In genomic region chr12:129304532-129304931, GRCh38 we compare ENCODE assay signal across 24 cellular contexts.
DNase-seq lines count a peak whose midpoint lies in the region; ATAC-seq and TF ChIP-seq lines count a peak whose summit lies in the region.
"Had no signal": no experiment of that assay in that cellular context is flagged by ENCODE, and none has a peak within 500 bp of the region (broad histone marks: within the 10 kb centered on the region; RNA-seq: fewer than 3 reads in every experiment).

No MANE protein-coding gene starts in this region.

- H3K4me1 ChIP-seq in lower lobe of right lung: no peaks in the 10 kb centered on the region
- H3K4me1 ChIP-seq in upper lobe of right lung: no peaks in the 10 kb centered on the region
- no peaks in the 10 kb centered on the region for H3K4me1 ChIP-seq in A673 (ENCODE audit: insufficient read depth, low read length, poor library complexity, severe bottlenecking)
- H3K4me1 ChIP-seq: BLaER1 treated with 17β-estradiol and CSF1 and Interleukin-3, amounts not matched to agents 10 nM and 100 nM had no signal

- no peak overlapping the region for H3K27ac Mint-ChIP-seq in activated naive CD8-positive, alpha-beta T cell treated with anti-CD3 and anti-CD28 coated beads for 36 hours
- H3K27ac Mint-ChIP-seq: CD4-positive, alpha-beta T cell had no signal

- H3K9me3 Mint-ChIP-seq in activated naive CD8-positive, alpha-beta T cell treated with anti-CD3 and anti-CD28 coated beads for 36 hours: no peaks in the 10 kb centered on the region

- no peak for TF ChIP-seq RAD21 in Ishikawa (IDR thresholded peaks at IDR 0.05; ENCODE audit: low read depth)

- in situ Hi-C loops in Caki2 (cut with HindIII; ENCODE audit: low pct_unique_long_range_greater_than_20kb, low sequenced_read_pairs): no loop called here
- in situ Hi-C loops in KBM-7 (cut with MboI; ENCODE audit: low pct_unique_long_range_greater_than_20kb, low sequenced_read_pairs): no loop called here

- TF ChIP-seq CTCF in lower lobe of right lung (IDR thresholded peaks at IDR 0.05) (no peak), upper lobe of right lung (IDR thresholded peaks at IDR 0.05) (no peak), A673 (conservative IDR thresholded peaks at IDR 0.05; ENCODE audit: low read depth, low read length) (no peak)

- peak; percentile 26 for DNase-seq in Caki2 (ENCODE audit: low read depth)
- DNase-seq in lower lobe of right lung: peak; percentile 49
- no peak for DNase-seq in upper lobe of right lung
- no peak for DNase-seq in A673 (ENCODE audit: low spot score)
- no peak for DNase-seq in KBM-7
- no peak for DNase-seq in activated naive CD8-positive, alpha-beta T cell treated with anti-CD3 and anti-CD28 coated beads for 36 hours
- DNase-seq: AML-193; CD4-positive, alpha-beta T cell; COR-L47; DMS 273 treated with DMSO at 0.1 percent for 48 hours; GOT3; HCEC 1CT; IMR-90; NCI-H1092; NCI-H1417 treated with DMSO at 0.1 percent for 48 hours; NCI-H1694 treated with DMSO at 0.1 percent for 48 hours; NCI-H2081; NCI-H2227 treated with DMSO at 0.1 percent for 48 hours; NCI-H526 treated with DMSO at 0.1 percent for 48 hours; SHP77 had no signal

- no peak overlapping the region for H3K4me3 Mint-ChIP-seq in activated naive CD8-positive, alpha-beta T cell treated with anti-CD3 and anti-CD28 coated beads for 36 hours
- H3K4me3 Mint-ChIP-seq: CD4-positive, alpha-beta T cell had no signal

- CTCF ChIA-PET in A673 (lab: Charles Lee): no interaction called here

- no peaks in the 10 kb centered on the region for H3K36me3 Mint-ChIP-seq in activated naive CD8-positive, alpha-beta T cell treated with anti-CD3 and anti-CD28 coated beads for 36 hours

- H3K27ac ChIP-seq in lower lobe of right lung (no peak overlapping the region), upper lobe of right lung (no peak overlapping the region), A673 (ENCODE audit: low read depth, low read length, poor library complexity, severe bottlenecking) (no peak overlapping the region)
- H3K27ac ChIP-seq: BLaER1 treated with 17β-estradiol and CSF1 and Interleukin-3, amounts not matched to agents 10 nM and 100 nM; RWPE1 had no signal

- H3K4me3 ChIP-seq in lower lobe of right lung: no peak overlapping the region
- H3K4me3 ChIP-seq in upper lobe of right lung: no peak overlapping the region
- H3K4me3 ChIP-seq in A673 (ENCODE audit: low read depth, low read length, poor library complexity, severe bottlenecking): no peak overlapping the region
- H3K4me3 ChIP-seq: BLaER1 treated with 17β-estradiol and CSF1 and Interleukin-3, amounts not matched to agents 10 nM and 100 nM had no signal

- no peaks in the 10 kb centered on the region for H3K36me3 ChIP-seq in lower lobe of right lung
- no peaks in the 10 kb centered on the region for H3K36me3 ChIP-seq in upper lobe of right lung
- no peaks in the 10 kb centered on the region for H3K36me3 ChIP-seq in A673 (ENCODE audit: insufficient read depth, low read length, poor library complexity, severe bottlenecking)
- H3K36me3 ChIP-seq: BLaER1 treated with 17β-estradiol and CSF1 and Interleukin-3, amounts not matched to agents 10 nM and 100 nM had no signal

- H3K4me1 Mint-ChIP-seq in activated naive CD8-positive, alpha-beta T cell treated with anti-CD3 and anti-CD28 coated beads for 36 hours: no peaks in the 10 kb centered on the region

- H3K9me3 ChIP-seq in lower lobe of right lung: peaks cover 3% of the 10 kb centered on the region
- H3K9me3 ChIP-seq in upper lobe of right lung: no peaks in the 10 kb centered on the region
- peaks cover 43% of the 10 kb centered on the region for H3K9me3 ChIP-seq in A673 (ENCODE audit: low read depth, low read length, poor library complexity, severe bottlenecking)

- intact Hi-C loops in lower lobe of right lung (cut with DNase I): no loop called here
- intact Hi-C loops in upper lobe of right lung (cut with DNase I): no loop called here
- intact Hi-C loops in A673 (cut with micrococcal nuclease; ENCODE audit: unreplicated experiment): no loop called here

- no TSS peak for BruUV-seq in A673 (replicated peaks; lab: Mats Ljungman, UMichigan)

- POLR2A ChIA-PET in A673 (lab: Charles Lee; ENCODE audit: low non-redundant PET): no interaction called here

- TF ChIP-seq EP300 in Ishikawa (IDR thresholded peaks at IDR 0.05; ENCODE audit: borderline replicate concordance): no peak

- H3K27me3 Mint-ChIP-seq in activated naive CD8-positive, alpha-beta T cell treated with anti-CD3 and anti-CD28 coated beads for 36 hours: no peaks in the 10 kb centered on the region
- H3K27me3 Mint-ChIP-seq: CD4-positive, alpha-beta T cell had no signal

- peak; percentile 49 to 73 for ATAC-seq in lower lobe of right lung
- peak; percentile 40 for ATAC-seq in upper lobe of right lung
- ATAC-seq: Panc1 had no signal

- H3K27me3 ChIP-seq in lower lobe of right lung (ENCODE audit: low read depth): no peaks in the 10 kb centered on the region
- no peaks in the 10 kb centered on the region for H3K27me3 ChIP-seq in upper lobe of right lung
- no peaks in the 10 kb centered on the region for H3K27me3 ChIP-seq in A673 (replicated peaks; ENCODE audit: insufficient read depth, low read depth, low read length, poor library complexity)
- H3K27me3 ChIP-seq: BLaER1 treated with 17β-estradiol and CSF1 and Interleukin-3, amounts not matched to agents 10 nM and 100 nM had no signal

TF ChIP-seq in Ishikawa, 13 proteins besides CTCF, POLR2A, EP300 and RAD21:
- TF ChIP-seq MAX (IDR thresholded peaks at IDR 0.05): no peak
- TF ChIP-seq CEBPB (IDR thresholded peaks at IDR 0.05): peak; percentile 43; the same call in 1 of the 2 replicates

Comparison
In these comparisons a context has a peak if more than half of its experiments do, and no peak if none do; other contexts are left out.
1. DNase-seq: peak in Caki2 (single experiment) and lower lobe of right lung (single experiment); none in upper lobe of right lung (single experiment), A673 (single experiment), KBM-7 (single experiment) and activated naive CD8-positive, alpha-beta T cell treated with anti-CD3 and anti-CD28 coated beads for 36 hours (single experiment).